ENCODE assay signal across 1 cellular context in genomic region chr1:23964235-23964668, GRCh38.
A peak's percentile ranks its signal among the peaks of the same experiment; 100 is the strongest.
TF ChIP-seq lines count a peak whose summit lies in the region.

No MANE protein-coding gene starts in this region.

TF ChIP-seq in SK-N-SH, 30 proteins besides CTCF, POLR2A, EP300 and RAD21 (continued from another document):
- TF ChIP-seq, protein P1, sequence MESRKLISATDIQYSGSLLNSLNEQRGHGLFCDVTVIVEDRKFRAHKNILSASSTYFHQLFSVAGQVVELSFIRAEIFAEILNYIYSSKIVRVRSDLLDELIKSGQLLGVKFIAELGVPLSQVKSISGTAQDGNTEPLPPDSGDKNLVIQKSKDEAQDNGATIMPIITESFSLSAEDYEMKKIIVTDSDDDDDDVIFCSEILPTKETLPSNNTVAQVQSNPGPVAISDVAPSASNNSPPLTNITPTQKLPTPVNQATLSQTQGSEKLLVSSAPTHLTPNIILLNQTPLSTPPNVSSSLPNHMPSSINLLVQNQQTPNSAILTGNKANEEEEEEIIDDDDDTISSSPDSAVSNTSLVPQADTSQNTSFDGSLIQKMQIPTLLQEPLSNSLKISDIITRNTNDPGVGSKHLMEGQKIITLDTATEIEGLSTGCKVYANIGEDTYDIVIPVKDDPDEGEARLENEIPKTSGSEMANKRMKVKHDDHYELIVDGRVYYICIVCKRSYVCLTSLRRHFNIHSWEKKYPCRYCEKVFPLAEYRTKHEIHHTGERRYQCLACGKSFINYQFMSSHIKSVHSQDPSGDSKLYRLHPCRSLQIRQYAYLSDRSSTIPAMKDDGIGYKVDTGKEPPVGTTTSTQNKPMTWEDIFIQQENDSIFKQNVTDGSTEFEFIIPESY (IDR thresholded peaks at IDR 0.05; ENCODE audit: borderline replicate concordance, low read depth) = 0 out of 2 replicates have a peak, but pooled peaks have one; percentile 23
- TF ChIP-seq POLR2AphosphoS5 (IDR thresholded peaks at IDR 0.05; ENCODE audit: low read depth, low read length) (no peak), FOXM1 (IDR thresholded peaks at IDR 0.05; ENCODE audit: low read depth) (no peak), FOXJ3 (CRISPR knock-in tag; IDR thresholded peaks at IDR 0.05) (no peak), SIN3A (IDR thresholded peaks at IDR 0.05; ENCODE audit: borderline replicate concordance, low read depth, low read length) (no peak), FOSL2 (IDR thresholded peaks at IDR 0.05; ENCODE audit: borderline replicate concordance, low read depth) (no peak), GABPA (IDR thresholded peaks at IDR 0.05; ENCODE audit: low read depth) (no peak)
- TF ChIP-seq, protein P2, sequence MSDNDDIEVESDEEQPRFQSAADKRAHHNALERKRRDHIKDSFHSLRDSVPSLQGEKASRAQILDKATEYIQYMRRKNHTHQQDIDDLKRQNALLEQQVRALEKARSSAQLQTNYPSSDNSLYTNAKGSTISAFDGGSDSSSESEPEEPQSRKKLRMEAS (IDR thresholded peaks at IDR 0.05; ENCODE audit: low read depth) = no peak
TF ChIP-seq in SK-N-SH: peak in this region for 2.
